Comparison of ENCODE assay signal across 9 cellular contexts in the genomic region with DNA sequence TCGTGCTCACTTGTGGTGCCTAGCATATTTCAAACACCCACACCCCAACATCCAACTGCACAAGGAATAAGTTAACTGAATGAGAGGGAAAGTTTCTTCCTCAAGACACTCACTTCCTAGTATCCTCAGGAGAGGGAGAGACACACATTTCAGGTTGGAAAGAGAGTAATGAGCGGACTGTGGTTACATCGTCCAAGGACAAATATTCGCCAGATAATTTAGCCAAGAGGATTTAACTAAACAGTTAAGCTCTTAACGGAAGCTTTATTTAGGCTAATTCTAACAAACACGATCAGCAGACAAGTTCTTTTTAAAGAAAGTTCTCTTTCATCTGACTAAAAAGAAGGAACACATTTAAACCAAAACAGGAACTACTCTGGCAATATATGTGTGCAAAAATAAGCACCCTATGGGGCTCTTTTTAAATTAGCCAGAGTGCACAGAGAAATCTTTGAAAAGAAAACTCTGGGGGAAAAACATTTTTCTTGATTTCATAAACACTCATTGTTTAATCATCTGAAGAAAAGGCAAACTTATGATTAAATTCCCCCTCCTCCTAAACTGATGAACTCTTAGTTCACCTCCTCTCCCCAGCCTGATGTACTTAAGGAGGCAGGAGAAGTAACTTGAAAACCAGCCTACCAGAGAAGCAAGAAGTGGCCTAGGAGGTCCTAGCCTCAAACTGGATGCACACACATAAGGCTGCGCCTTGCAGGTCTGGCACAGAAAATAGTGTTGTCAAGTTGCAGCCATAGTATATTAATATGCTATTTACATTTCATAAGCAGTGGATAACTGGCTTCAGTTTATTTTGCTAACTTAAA. TPM values are rescaled to one million over a fixed set of nuclear protein-coding genes. Genes with fewer than 3 reads are reported as not detected.
A peak's percentile ranks its signal among the peaks of the same experiment; 100 is the strongest.
DNase-seq lines count a peak whose midpoint lies in the region; ATAC-seq and TF ChIP-seq lines count a peak whose summit lies in the region.
"Had no signal": no experiment of that assay in that cellular context is flagged by ENCODE, and none has a peak within 500 bp of the region (broad histone marks: within the 10 kb centered on the region; RNA-seq: fewer than 3 reads in every experiment).

No MANE protein-coding gene starts in this region.

- ATAC-seq in GM21381 (IDR thresholded peaks at IDR 0.05; ENCODE audit: unreplicated experiment): peak; percentile 45

- H3K4me3 ChIP-seq in GM12864 (ENCODE audit: low read depth, low read length): peak overlapping the region; percentile 25; the same call in 1 of the 2 replicates

- TF ChIP-seq CTCF in GM12864 (IDR thresholded peaks at IDR 0.05; ENCODE audit: low read depth, low read length, missing control alignments): no peak

- no peak for DNase-seq in GM12864 (ENCODE audit: low read depth)
- DNase-seq in NOMO-1 (lab: John Stamatoyannopoulos, UW; ENCODE audit: unreplicated experiment in 2 of 2): peak; percentile 41 to 73
- peak; percentile 68 for DNase-seq in medulla oblongata (ENCODE audit: extremely low spot score)
- no peak for DNase-seq in NCI-H748 (lab: John Stamatoyannopoulos, UW; ENCODE audit: unreplicated experiment)
- DNase-seq in RKO (ENCODE audit: low spot score): no peak
- DNase-seq in occipital lobe (lab: John Stamatoyannopoulos, UW): no peak
- DNase-seq in activated CD4-positive, alpha-beta T cell treated with anti-CD3 and anti-CD28 coated beads for 4 hours: no peak
- DNase-seq: NCI-H1694 had no signal

RNA-seq across cellular contexts. Expression of gene BTG1, which starts 13.3 kb away (rescaled TPM):
- total RNA-seq in occipital lobe: 22.8 TPM

Comparison
In these comparisons a context has a peak if more than half of its experiments do, and no peak if none do; other contexts are left out.
1. DNase-seq: peak in NOMO-1 (2 of 2) and medulla oblongata (single experiment); none in GM12864 (single experiment), NCI-H748 (single experiment), RKO (single experiment), occipital lobe (single experiment) and activated CD4-positive, alpha-beta T cell treated with anti-CD3 and anti-CD28 coated beads for 4 hours (0 of 2).